ENCODE assay signal across 13 cellular contexts in genomic region chr2:19073522-19073921, GRCh38.
DNase-seq lines count a peak whose midpoint lies in the region; ATAC-seq lines count a peak whose summit lies in the region.
"Had no signal": no experiment of that assay in that cellular context is flagged by ENCODE, and none has a peak within 500 bp of the region (broad histone marks: within the 10 kb centered on the region; RNA-seq: fewer than 3 reads in every experiment).

No MANE protein-coding gene starts in this region.

- DNase-seq in GM03348 (ENCODE audit: low spot score) (peak; percentile 18), NCI-H226 (peak; percentile 76), epidermal melanocyte (ENCODE audit: insufficient read length, low spot score) (peak; percentile 22), non-pigmented ciliary epithelial cell (ENCODE audit: low read depth) (peak; percentile 18), SKM-1 (lab: John Stamatoyannopoulos, UW; ENCODE audit: unreplicated experiment) (no peak)
- no peak for DNase-seq in activated T-cell treated with anti-CD3 and anti-CD28 coated beads, Interleukin-2, amount 50 U/mL, for 48 hours
- no peak for DNase-seq in activated naive CD4-positive, alpha-beta T cell treated with anti-CD3 and anti-CD28 coated beads, Interleukin-2, amount 50 U/mL, for 72 hours (ENCODE audit: low spot score in 2 of 2)
- DNase-seq: effector CD8-positive, alpha-beta T cell; GDM1; NCI-H1694; small intestine; stimulated activated naive CD4-positive, alpha-beta T cell treated with Interleukin-2 at 50 U/mL for 16 hours had no signal

- ATAC-seq in activated naive CD4-positive, alpha-beta T cell treated with anti-CD3 and anti-CD28 coated beads, Interleukin-2, amount 50 U/mL, for 72 hours, result no peak
- no peak for ATAC-seq in GM21576 (IDR thresholded peaks at IDR 0.05; ENCODE audit: unreplicated experiment)

- H3K9me3 Mint-ChIP-seq in activated naive CD4-positive, alpha-beta T cell treated with anti-CD3 and anti-CD28 coated beads, Interleukin-2, amount 50 U/mL, for 72 hours, result no peaks in the 10 kb centered on the region

- no peak overlapping the region for H3K27ac Mint-ChIP-seq in activated naive CD4-positive, alpha-beta T cell treated with anti-CD3 and anti-CD28 coated beads, Interleukin-2, amount 50 U/mL, for 72 hours

- H3K36me3 Mint-ChIP-seq in activated naive CD4-positive, alpha-beta T cell treated with anti-CD3 and anti-CD28 coated beads, Interleukin-2, amount 50 U/mL, for 72 hours, result peaks cover 0 to 4% of the 10 kb centered on the region in 2 donors

Comparison
In these comparisons a context has a peak if more than half of its experiments do, and no peak if none do; other contexts are left out.
1. DNase-seq: peak in GM03348 (single experiment), NCI-H226 (single experiment), epidermal melanocyte (single experiment) and non-pigmented ciliary epithelial cell (single experiment); none in activated T-cell treated with anti-CD3 and anti-CD28 coated beads, Interleukin-2, amount 50 U/mL, for 48 hours (0 of 2), activated naive CD4-positive, alpha-beta T cell treated with anti-CD3 and anti-CD28 coated beads, Interleukin-2, amount 50 U/mL, for 72 hours (0 of 2) and SKM-1 (single experiment).